Comparison of ENCODE assay signal across 7 cellular contexts in genomic region chr1:1678581-1679380, GRCh38. TPM values are rescaled to one million over a fixed set of nuclear protein-coding genes. Genes with fewer than 3 reads are reported as not detected.
DNase-seq lines count a peak whose midpoint lies in the region; ATAC-seq and TF ChIP-seq lines count a peak whose summit lies in the region.

No MANE protein-coding gene starts in this region.

- H4K20me1 ChIP-seq in KMS-11 (ENCODE audit: insufficient read depth): no peaks in the 10 kb centered on the region

- in situ Hi-C loops in GM13977 (cut with MboI; ENCODE audit: low pct_unique_long_range_greater_than_20kb, low sequenced_read_pairs, unreplicated experiment) (no loop called here), brain microvascular endothelial cell (cut with HindIII; ENCODE audit: low pct_ligation_motif_present, low sequenced_read_pairs) (no loop called here)

- H3K27me3 ChIP-seq in KMS-11 (ENCODE audit: insufficient read depth, low read depth) (no peaks in the 10 kb centered on the region), brain microvascular endothelial cell (replicated peaks) (no peaks in the 10 kb centered on the region), muscle layer of duodenum (ENCODE audit: low read depth, low read length) (no peaks in the 10 kb centered on the region), MG63 (no peaks in the 10 kb centered on the region)

- peak overlapping the region; percentile 5; the same call in 1 of the 2 replicates for H2AFZ ChIP-seq in KMS-11 (ENCODE audit: low read depth)

- H3K79me2 ChIP-seq in KMS-11 (ENCODE audit: insufficient read depth, low read depth): peaks cover 10% of the 10 kb centered on the region; the same call in 1 of the 2 replicates

- H3K36me3 ChIP-seq in KMS-11 (ENCODE audit: insufficient read depth): no peaks in the 10 kb centered on the region
- peaks cover 2% of the 10 kb centered on the region for H3K36me3 ChIP-seq in brain microvascular endothelial cell (replicated peaks)
- no peaks in the 10 kb centered on the region for H3K36me3 ChIP-seq in muscle layer of duodenum (ENCODE audit: control insufficient read depth in 1 of 2, insufficient read depth in 2 of 2, low read length in 2 of 2)
- H3K36me3 ChIP-seq in MG63: peaks cover 13% of the 10 kb centered on the region

- H3K4me1 ChIP-seq in KMS-11 (ENCODE audit: low read depth, poor library complexity, severe bottlenecking) (peaks cover 24% of the 10 kb centered on the region), muscle layer of duodenum (ENCODE audit: control insufficient read depth in 1 of 2, insufficient read depth in 2 of 2, low read length in 2 of 2) (peaks cover 0 to 20% of the 10 kb centered on the region in 2 donors)

- H3K4me3 ChIP-seq in KMS-11 (IDR thresholded peaks at IDR 0.05; ENCODE audit: insufficient read depth, low read depth, low read length) (no peak overlapping the region), brain microvascular endothelial cell (ENCODE audit: low read depth, low read length) (no peak overlapping the region), muscle layer of duodenum (ENCODE audit: low read depth in 1 of 2, low read length in 2 of 2) (no peak overlapping the region), MG63 (no peak overlapping the region)

- peak overlapping the region; percentile 50; the same call in 1 of the 2 replicates for H3K4me2 ChIP-seq in KMS-11

- TF ChIP-seq CTCF in GM13977 (IDR thresholded peaks at IDR 0.05; ENCODE audit: extremely low read depth, insufficient read depth, missing control alignments) (peak; percentile 73), KMS-11 (conservative IDR thresholded peaks at IDR 0.05; ENCODE audit: low read depth, low read length) (peak; percentile 58), brain microvascular endothelial cell (IDR thresholded peaks at IDR 0.05; ENCODE audit: low read depth, low read length, missing control alignments) (peak; percentile 48)

- peak overlapping the region; percentile 13; the same call in 1 of the 2 replicates for H3K9ac ChIP-seq in KMS-11

- H3K27ac ChIP-seq in KMS-11 (peak overlapping the region; percentile 34; the same call in 1 of the 2 replicates), brain microvascular endothelial cell (no peak overlapping the region), muscle layer of duodenum (ENCODE audit: low read length) (peak overlapping the region; percentile 65)

- H3K9me3 ChIP-seq in muscle layer of duodenum (ENCODE audit: control insufficient read depth in 1 of 2, low read length in 2 of 2) (no peaks in the 10 kb centered on the region), MG63 (no peaks in the 10 kb centered on the region)

- DNase-seq in GM13977 (ENCODE audit: low spot score) (peak; percentile 62), brain microvascular endothelial cell (no peak), MG63 (no peak)

- no peak for ATAC-seq in HG03280 (IDR thresholded peaks at IDR 0.05; ENCODE audit: unreplicated experiment)
- ATAC-seq in HG02571 (IDR thresholded peaks at IDR 0.05; ENCODE audit: unreplicated experiment): no peak

RNA-seq across cellular contexts. Expression of gene SLC35E2B, which starts 13.8 kb away (rescaled TPM):
- total RNA-seq in MG63 (2014; rRNA removed; shearing (Covaris generic); ENCODE audit: low replicate concordance): 14.2 and 21.7 TPM in 2 replicates

RNA-seq across cellular contexts. Expression of gene CDK11B, which starts 20.0 kb away (rescaled TPM):
- 4.5 and 12.8 TPM in 2 replicates for total RNA-seq in MG63 (2014; rRNA removed; shearing (Covaris generic); ENCODE audit: low replicate concordance)

RNA-seq across cellular contexts. Expression of gene CDK11A, which starts 45.4 kb away (rescaled TPM):
- total RNA-seq in MG63 (2014; rRNA removed; shearing (Covaris generic); ENCODE audit: low replicate concordance): 9.6 and 11.1 TPM in 2 replicates

RNA-seq across cellular contexts. Expression of gene MMP23B, which starts 46.8 kb away (rescaled TPM):
- 1.6 TPM in 1 of 2 replicates, not detected in the other for total RNA-seq in MG63 (2014; rRNA removed; shearing (Covaris generic); ENCODE audit: low replicate concordance)
